19 cellular contexts compared by ENCODE assay signal in the genomic region with DNA sequence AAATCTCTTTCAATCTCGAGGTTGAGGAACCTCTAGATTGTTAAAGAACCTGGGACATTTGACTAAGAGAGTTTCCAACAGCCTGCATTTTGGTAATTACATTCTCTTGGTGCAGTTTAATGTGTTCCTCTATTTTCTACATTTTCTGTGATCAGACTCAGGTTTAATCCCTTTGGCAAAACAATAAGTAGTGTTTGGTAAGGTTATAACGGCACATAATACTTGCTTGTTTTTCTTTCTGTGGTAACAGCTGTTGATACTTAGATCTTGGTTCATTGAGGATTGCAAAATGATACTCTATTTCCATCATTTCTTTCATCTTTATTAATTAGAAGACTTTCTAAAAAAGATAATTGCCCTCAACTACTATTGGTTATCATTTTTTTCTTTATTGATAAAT.
"Had no signal": no experiment of that assay in that cellular context is flagged by ENCODE, and none has a peak within 500 bp of the region (broad histone marks: within the 10 kb centered on the region; RNA-seq: fewer than 3 reads in every experiment).

No MANE protein-coding gene starts in this region.

- H3K27ac ChIP-seq: brain microvascular endothelial cell, coronary artery, pancreas, sigmoid colon, spleen, testis, WERI-Rb-1 had no signal

- H3K4me1 ChIP-seq: pancreas, sigmoid colon had no signal

- H3K27me3 ChIP-seq: brain microvascular endothelial cell, pancreas, sigmoid colon, spleen, testis had no signal

- H3K4me3 ChIP-seq: coronary artery, mucosa of descending colon, pancreas, sigmoid colon, spleen, testis had no signal

- H3K36me3 ChIP-seq: brain microvascular endothelial cell, pancreas, WERI-Rb-1 had no signal

- ATAC-seq: mucosa of descending colon; naive thymus-derived CD8-positive, alpha-beta T cell; pancreas; stimulated activated memory B cell treated with anti-CD40 and anti-IgM and Interleukin-4, amounts not matched to agents 10 μg/mL and 1 μg/mL and 100 μg/mL, for 72 hours had no signal

- H3K9me3 ChIP-seq: mucosa of descending colon, pancreas, sigmoid colon, spleen, testis had no signal

- DNase-seq: activated CD4-positive, alpha-beta T cell treated with anti-CD3 and anti-CD28 coated beads, Interleukin-2, amount 50 U/mL, for 48 hours; activated naive CD4-positive, alpha-beta T cell; activated naive CD8-positive, alpha-beta T cell treated with anti-CD3 and anti-CD28 coated beads, Interleukin-2, amount 10 ng/mL, durations not matched to agents 7 days and 5 days; activated T-cell treated with anti-CD3 and anti-CD28 coated beads for 4 hours; brain microvascular endothelial cell; erythroblast; mesenchymal stem cell; mucosa of descending colon; naive thymus-derived CD8-positive, alpha-beta T cell; pancreas; sigmoid colon; spleen; stimulated activated CD4-positive, alpha-beta T cell treated with anti-CD3 and anti-CD28 coated beads, Interleukin-4, amount 100 ng/mL, for 4 hours; SW 1271; T-helper 2 cell; testis; WERI-Rb-1 had no signal
